ENCODE assay signal across 20 cellular contexts in genomic region chr16:22635801-22636200, GRCh38.
DNase-seq lines count a peak whose midpoint lies in the region; ATAC-seq, FAIRE-seq and TF ChIP-seq lines count a peak whose summit lies in the region.
"Had no signal": no experiment of that assay in that cellular context is flagged by ENCODE, and none has a peak within 500 bp of the region (broad histone marks: within the 10 kb centered on the region; RNA-seq: fewer than 3 reads in every experiment).

No MANE protein-coding gene starts in this region.

- peak overlapping the region; percentile 67 for H2AK5ac ChIP-seq in H1 (ENCODE audit: low read depth, low read length)

- no peaks in the 10 kb centered on the region for H3K9me3 ChIP-seq in ES-I3 (ENCODE audit: control insufficient read depth, insufficient read depth, low read length)
- H3K9me3 ChIP-seq in HUES6 (ENCODE audit: control insufficient read depth, insufficient read depth, low read depth, low read length) = peaks cover 4% of the 10 kb centered on the region; the same call in 1 of the 2 replicates
- peaks cover 0 to 3% of the 10 kb centered on the region in 2 experiments; a peak in 1 of 4 replicates for H3K9me3 ChIP-seq in H1 (ENCODE audit: insufficient read depth in 2 of 2, low read depth in 1 of 2, low read length in 1 of 2)
- no peaks in the 10 kb centered on the region for H3K9me3 ChIP-seq in iPS-18a (ENCODE audit: control insufficient read depth, low read depth, low read length)

- WGBS in H1 (ENCODE audit: extremely low coverage in 1 of 2, insufficient coverage in 1 of 2, insufficient read length in 1 of 2, insufficient replicate concordance in 2 of 2, low coverage in 1 of 2, low lambda C conversion rate in 2 of 2, missing lambda C conversion rate in 1 of 2), 2 experiments = 27% methylated on average over 6 of the region's 6 CpGs; no CpG with 5 or more reads in 1 of the 2 experiments

- no peak for ATAC-seq in effector memory CD8-positive, alpha-beta T cell (replicated peaks)

- peak overlapping the region; percentile 66 for H3K56ac ChIP-seq in H1 (replicated peaks; ENCODE audit: insufficient read length, low read depth, low read length)

- POLR2A ChIA-PET in H1 (lab: Charles Lee; ENCODE audit: partially characterized antibody) = interaction anchor here (0.6 to 2.5 kb wide), 6 partner anchors 8 to 384 kb away, joined by 3 to 8 read pairs (median 5); no protein-coding TSS in a partner anchor

- H3K23me2 ChIP-seq in H1 (ENCODE audit: low read depth, low read length) = no peaks in the 10 kb centered on the region

- H2BK12ac ChIP-seq in H1 (ENCODE audit: low read depth, low read length) = peak overlapping the region; percentile 88; the same call in 1 of the 2 replicates

- FAIRE-seq in H1 (lab: Jason Lieb, UNC) = no peak
- FAIRE-seq: GM18507 had no signal

- no peak for TF ChIP-seq RAD21 in H1 (IDR thresholded peaks at IDR 0.05 in 1 of 2, conservative IDR thresholded peaks at IDR 0.05 in 1 of 2; ENCODE audit: low read depth in 2 of 2, low read length in 2 of 2)

- peak overlapping the region; percentile 89 for H2BK120ac ChIP-seq in H1 (replicated peaks; ENCODE audit: low read depth, low read length)

- H3K4me1 ChIP-seq in ES-I3 (ENCODE audit: insufficient read depth, low read length) = peaks cover 50% of the 10 kb centered on the region
- H3K4me1 ChIP-seq in HUES6 (ENCODE audit: control insufficient read depth, insufficient read depth, low read length) = peaks cover 38% of the 10 kb centered on the region
- H3K4me1 ChIP-seq in H1 (replicated peaks in 1 of 4; ENCODE audit: control insufficient read depth in 3 of 4, insufficient read depth in 4 of 4, low read length in 3 of 4) = peaks cover 13 to 30% (median 24%) of the 10 kb centered on the region in 4 experiments; a peak in 6 of 7 replicates
- H3K4me1 ChIP-seq in iPS-18a (ENCODE audit: control insufficient read depth, low read depth, low read length) = peaks cover 50% of the 10 kb centered on the region

- TF ChIP-seq POLR2A in H1 (IDR thresholded peaks at IDR 0.05; ENCODE audit: control extremely low read depth in 1 of 2, low read depth in 2 of 2, low read length in 2 of 2) = no peak

- H4K5ac ChIP-seq in H1 (ENCODE audit: insufficient read length, low read depth, low read length) = peak overlapping the region; percentile 91

- no peaks in the 10 kb centered on the region for H3K79me2 ChIP-seq in H1 (ENCODE audit: control insufficient read depth in 1 of 2, insufficient read depth in 2 of 2, low read length in 2 of 2)

- no peak overlapping the region for H3K27ac Mint-ChIP-seq in effector memory CD8-positive, alpha-beta T cell

- no peak overlapping the region for H3K23ac ChIP-seq in H1 (ENCODE audit: insufficient read length)

- no peaks in the 10 kb centered on the region for H4K20me1 ChIP-seq in H1 (replicated peaks in 1 of 2; ENCODE audit: control insufficient read depth in 1 of 2, insufficient read depth in 2 of 2, low read length in 2 of 2)

- CTCF ChIA-PET in H1 (lab: Charles Lee; ENCODE audit: partially characterized antibody) = interaction anchor here (0.7 to 1.7 kb wide), 4 partner anchors 9 to 978 kb away, joined by 3 to 5 read pairs (median 4); no protein-coding TSS in a partner anchor

- H3K4me3 Mint-ChIP-seq in effector memory CD8-positive, alpha-beta T cell = no peak overlapping the region

- no peak overlapping the region for H2BK15ac ChIP-seq in H1 (ENCODE audit: low read length)

- no peaks in the 10 kb centered on the region for H3K79me1 ChIP-seq in H1 (ENCODE audit: low read depth, low read length)

- no peak overlapping the region for H3K14ac ChIP-seq in H1 (ENCODE audit: insufficient read length)

- H3K4ac ChIP-seq in H1 (replicated peaks; ENCODE audit: insufficient read length, low read depth, low read length) = peak overlapping the region; percentile 22

- peak overlapping the region; percentile 77 for H4K91ac ChIP-seq in H1 (replicated peaks; ENCODE audit: insufficient read length, low read length)

- H3K27me3 Mint-ChIP-seq in effector memory CD8-positive, alpha-beta T cell = peaks cover 16 to 19% of the 10 kb centered on the region in 2 donors

- peak overlapping the region; percentile 86 for H3K18ac ChIP-seq in H1 (ENCODE audit: extremely low read depth, low read length)

- no peak overlapping the region for H2AFZ ChIP-seq in H1 (ENCODE audit: low read length)
- H2AFZ ChIP-seq: GM23248 had no signal

- TF ChIP-seq CTCF in H1 (IDR thresholded peaks at IDR 0.05; ENCODE audit: control extremely low read depth in 1 of 3, insufficient read depth in 1 of 3, low read depth in 1 of 3, low read length in 3 of 3) = no peak

- peak overlapping the region; percentile 46 to 61 for H3K4me2 ChIP-seq in H1 (ENCODE audit: insufficient read depth in 1 of 2, low read depth in 2 of 2, low read length in 2 of 2)

- H3K9ac ChIP-seq in ES-I3 (ENCODE audit: low read depth, low read length) (peak overlapping the region; percentile 31; the same call in 1 of the 2 replicates), HUES6 (ENCODE audit: low read length) (peak overlapping the region; percentile 35), H1 (replicated peaks in 1 of 4; ENCODE audit: extremely low read depth in 1 of 4, low read depth in 3 of 4, low read length in 3 of 4) (no peak overlapping the region; a peak in 1 of 7 replicates), iPS-18a (ENCODE audit: low read length) (peak overlapping the region; percentile 67)
- H3K9ac ChIP-seq: GM23248 had no signal

- H3K9me3 Mint-ChIP-seq in effector memory CD8-positive, alpha-beta T cell = no peaks in the 10 kb centered on the region

- no peak for TF ChIP-seq EP300 in H1 (IDR thresholded peaks at IDR 0.05; ENCODE audit: borderline replicate concordance in 1 of 2, low read depth in 2 of 2, low read length in 2 of 2)

- no peaks in the 10 kb centered on the region for H3K4me1 Mint-ChIP-seq in effector memory CD8-positive, alpha-beta T cell (ENCODE audit: low read depth in 2 of 2)

- DNase-seq in H1 (ENCODE audit: low read depth in 1 of 2, low spot score in 2 of 2) (no peak), GM03348 (ENCODE audit: low spot score) (no peak), activated T-cell treated with anti-CD3 and anti-CD28 coated beads for 4 hours (no peak)
- DNase-seq in effector memory CD8-positive, alpha-beta T cell = no peak
- DNase-seq: DMS153, DND-41, KBM-7, NCI-H1105 treated with DMSO at 0.1 percent for 48 hours, NCI-H2029, NCI-H446 treated with DMSO at 0.1 percent for 48 hours, NCI-H526, NCI-H82, Right ventricle myocardium superior, RPMI8226 had no signal

- H3K27ac ChIP-seq in HUES6 (ENCODE audit: low read depth, low read length) = peak overlapping the region; percentile 88
- peak overlapping the region; percentile 72; the same call in 1 of the 2 replicates for H3K27ac ChIP-seq in H1 (ENCODE audit: low read depth, low read length)
- peak overlapping the region; percentile 89 for H3K27ac ChIP-seq in iPS-18a (ENCODE audit: low read length)
- H3K27ac ChIP-seq: GM23248, HL-60 had no signal

- H3K4me3 ChIP-seq in HUES6 (ENCODE audit: low read depth, low read length) (no peak overlapping the region), H1 (ENCODE audit: extremely low read depth in 1 of 4, insufficient read depth in 2 of 4, low read depth in 3 of 4, low read length in 4 of 4) (peak overlapping the region in 1 of 4 experiments; percentile 36; a peak in 2 of 8 replicates), iPS-18a (ENCODE audit: low read length) (peak overlapping the region; percentile 45)
- H3K4me3 ChIP-seq: GM23248 had no signal

- H2BK20ac ChIP-seq in H1 (ENCODE audit: low read length) = peak overlapping the region; percentile 81; the same call in 1 of the 2 replicates

- H3K27me3 ChIP-seq in HUES6 (ENCODE audit: control insufficient read depth, insufficient read depth, low read length) = no peaks in the 10 kb centered on the region
- H3K27me3 ChIP-seq in H1 (replicated peaks in 1 of 4; ENCODE audit: control insufficient read depth in 3 of 4, extremely low read depth in 1 of 4, insufficient read depth in 3 of 4, low read length in 3 of 4) = no peaks in the 10 kb centered on the region
- no peaks in the 10 kb centered on the region for H3K27me3 ChIP-seq in iPS-18a (ENCODE audit: control insufficient read depth, insufficient read depth, low read length)

- H3K36me3 ChIP-seq in ES-I3 (ENCODE audit: insufficient read depth, low read length) (no peaks in the 10 kb centered on the region), HUES6 (ENCODE audit: control insufficient read depth, insufficient read depth, low read length) (no peaks in the 10 kb centered on the region), H1 (ENCODE audit: control insufficient read depth in 2 of 4, insufficient read depth in 4 of 4, low read length in 3 of 4) (no peaks in the 10 kb centered on the region), iPS-18a (ENCODE audit: control insufficient read depth, low read depth, low read length) (no peaks in the 10 kb centered on the region)

- H4K8ac ChIP-seq in H1 (ENCODE audit: extremely low read depth, insufficient read depth, low read length) = no peak overlapping the region

- H2BK5ac ChIP-seq in H1 (ENCODE audit: low read depth, low read length) = peak overlapping the region; percentile 97; the same call in 1 of the 2 replicates

- H3K36me3 Mint-ChIP-seq in effector memory CD8-positive, alpha-beta T cell (ENCODE audit: insufficient read depth) = no peaks in the 10 kb centered on the region

TF ChIP-seq in H1, 55 proteins besides CTCF, POLR2A, EP300 and RAD21 (continues in another document):
- TF ChIP-seq EZH2 (IDR thresholded peaks at IDR 0.05; ENCODE audit: low read depth, low read length, severe bottlenecking) = peak; percentile 22
- TF ChIP-seq, protein P1, sequence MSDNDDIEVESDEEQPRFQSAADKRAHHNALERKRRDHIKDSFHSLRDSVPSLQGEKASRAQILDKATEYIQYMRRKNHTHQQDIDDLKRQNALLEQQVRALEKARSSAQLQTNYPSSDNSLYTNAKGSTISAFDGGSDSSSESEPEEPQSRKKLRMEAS (IDR thresholded peaks at IDR 0.05) = peak; percentile 54
- no peak for TF ChIP-seq YY1 (IDR thresholded peaks at IDR 0.05; ENCODE audit: low read depth, low read length)
- no peak for TF ChIP-seq SIRT6 (IDR thresholded peaks at IDR 0.05; ENCODE audit: low read length)
- no peak for TF ChIP-seq TEAD4 (IDR thresholded peaks at IDR 0.05; ENCODE audit: low read depth, low read length)
- TF ChIP-seq TAF7 (optimal IDR thresholded peaks at IDR 0.05; ENCODE audit: borderline replicate concordance, low read depth, low read length) = no peak
- no peak for TF ChIP-seq CTBP2 (IDR thresholded peaks at IDR 0.05; ENCODE audit: borderline replicate concordance, insufficient read depth, insufficient read length, low read length)
- TF ChIP-seq FOSL1 (IDR thresholded peaks at IDR 0.05; ENCODE audit: insufficient read depth, low read depth, low read length) = no peak
- no peak for TF ChIP-seq NRF1 (IDR thresholded peaks at IDR 0.05; ENCODE audit: low read depth, low read length)
- TF ChIP-seq TBP (IDR thresholded peaks at IDR 0.05; ENCODE audit: low read depth, low read length) = no peak
- TF ChIP-seq JUN (IDR thresholded peaks at IDR 0.05; ENCODE audit: low read depth, low read length) = no peak
- no peak for TF ChIP-seq BRCA1 (IDR thresholded peaks at IDR 0.05; ENCODE audit: low read depth, low read length)
- no peak for TF ChIP-seq KDM4A (IDR thresholded peaks at IDR 0.05; ENCODE audit: low read depth, low read length, severe bottlenecking)
- no peak for TF ChIP-seq CBX5 (IDR thresholded peaks at IDR 0.05; ENCODE audit: low read depth, low read length)

Comparison
In these comparisons a context has a peak if more than half of its experiments do, and no peak if none do; other contexts are left out.
1. H3K9ac ChIP-seq: peak in ES-I3 (single experiment), HUES6 (single experiment) and iPS-18a (single experiment); none in H1 (0 of 4).
2. Peak in every context shown above with its lines, with median percentiles within 50 percentile points of each other: H3K27ac ChIP-seq.